22 cellular contexts compared by ENCODE assay signal in genomic region chr12:102016472-102016871, GRCh38. TPM values are rescaled to one million over a fixed set of nuclear protein-coding genes. Genes with fewer than 3 reads are reported as not detected.
DNase-seq lines count a peak whose midpoint lies in the region; ATAC-seq and TF ChIP-seq lines count a peak whose summit lies in the region.
"Had no signal": no experiment of that assay in that cellular context is flagged by ENCODE, and none has a peak within 500 bp of the region (broad histone marks: within the 10 kb centered on the region; RNA-seq: fewer than 3 reads in every experiment).

No MANE protein-coding gene starts in this region.

- ATAC-seq in activated CD4-positive, alpha-beta T cell treated with anti-CD3 and anti-CD28 coated beads for 36 hours, result peak; percentile 66
- peak; percentile 56 for ATAC-seq in HG02852 (IDR thresholded peaks at IDR 0.05; ENCODE audit: unreplicated experiment)
- peak; percentile 80 for ATAC-seq in activated T-helper 17 cell treated with anti-CD3 and anti-CD28 coated beads, Interleukin-2, amount 50 U/mL, for 72 hours (replicated peaks)
- no peak for ATAC-seq in HG02885 (IDR thresholded peaks at IDR 0.05; ENCODE audit: poor library complexity, unreplicated experiment)
- ATAC-seq: GM23338, HCT116 had no signal

- no peaks in the 10 kb centered on the region for H3K9me3 Mint-ChIP-seq in activated CD4-positive, alpha-beta T cell treated with anti-CD3 and anti-CD28 coated beads for 36 hours (ENCODE audit: low read depth)
- no peaks in the 10 kb centered on the region for H3K9me3 Mint-ChIP-seq in activated T-helper 17 cell treated with anti-CD3 and anti-CD28 coated beads, Interleukin-2, amount 50 U/mL, for 72 hours
- H3K9me3 Mint-ChIP-seq: CD8-positive, alpha-beta memory T cell; GM23338; IgD-negative memory B cell had no signal

- POLR2A ChIA-PET in activated CD4-positive, alpha-beta T cell treated with anti-CD3 and anti-CD28 coated beads for 36 hours (lab: Charles Lee), result no interaction called here

- no peak for DNase-seq in activated CD4-positive, alpha-beta T cell treated with anti-CD3 and anti-CD28 coated beads for 36 hours
- no peak for DNase-seq in activated CD4-positive, alpha-beta T cell treated with anti-CD3 and anti-CD28 coated beads, Interleukin-2, amount 50 U/mL, for 1 hour
- DNase-seq in fibroblast of mammary gland (ENCODE audit: low read depth) (peak; percentile 25), superior temporal gyrus (ENCODE audit: extremely low spot score) (no peak), mucosa of gallbladder (ENCODE audit: low spot score) (no peak)
- DNase-seq: 8988T; CD8-positive, alpha-beta memory T cell; DMS79; Kasumi-1; MM.1S; NCI-H1105; NCI-H1694; NCI-H510A treated with DMSO at 0.1 percent for 48 hours; NCI-H82; PC-9 had no signal

- CTCF ChIA-PET in activated CD4-positive, alpha-beta T cell treated with anti-CD3 and anti-CD28 coated beads for 36 hours (lab: Charles Lee), result no interaction called here

- intact Hi-C loops in activated CD4-positive, alpha-beta T cell treated with anti-CD3 and anti-CD28 coated beads for 36 hours (cut with DNase I, micrococcal nuclease), result no loop called here

- H3K27me3 Mint-ChIP-seq in activated CD4-positive, alpha-beta T cell treated with anti-CD3 and anti-CD28 coated beads for 36 hours, result no peaks in the 10 kb centered on the region
- no peaks in the 10 kb centered on the region for H3K27me3 Mint-ChIP-seq in activated T-helper 17 cell treated with anti-CD3 and anti-CD28 coated beads, Interleukin-2, amount 50 U/mL, for 72 hours
- H3K27me3 Mint-ChIP-seq: CD8-positive, alpha-beta memory T cell; IgD-negative memory B cell had no signal

- no peak overlapping the region for H3K4me3 Mint-ChIP-seq in activated CD4-positive, alpha-beta T cell treated with anti-CD3 and anti-CD28 coated beads for 36 hours
- no peak overlapping the region for H3K4me3 Mint-ChIP-seq in activated T-helper 17 cell treated with anti-CD3 and anti-CD28 coated beads, Interleukin-2, amount 50 U/mL, for 72 hours
- H3K4me3 Mint-ChIP-seq: CD8-positive, alpha-beta memory T cell; GM23338; IgD-negative memory B cell had no signal

- H3K36me3 Mint-ChIP-seq in activated CD4-positive, alpha-beta T cell treated with anti-CD3 and anti-CD28 coated beads for 36 hours (ENCODE audit: low read depth), result peaks cover 9% of the 10 kb centered on the region
- H3K36me3 Mint-ChIP-seq in activated T-helper 17 cell treated with anti-CD3 and anti-CD28 coated beads, Interleukin-2, amount 50 U/mL, for 72 hours (ENCODE audit: low read depth), result peaks cover 79% of the 10 kb centered on the region

- no peak overlapping the region for H3K4me3 ChIP-seq in fibroblast of mammary gland (ENCODE audit: control insufficient read depth, low read depth, low read length)
- H3K4me3 ChIP-seq: BLaER1, GM23338, PC-9 had no signal

- no peaks in the 10 kb centered on the region for H3K4me1 Mint-ChIP-seq in activated CD4-positive, alpha-beta T cell treated with anti-CD3 and anti-CD28 coated beads for 36 hours
- H3K4me1 Mint-ChIP-seq in activated T-helper 17 cell treated with anti-CD3 and anti-CD28 coated beads, Interleukin-2, amount 50 U/mL, for 72 hours, result no peaks in the 10 kb centered on the region
- H3K4me1 Mint-ChIP-seq: CD8-positive, alpha-beta memory T cell; GM23338 had no signal

- TF ChIP-seq CTCF in fibroblast of mammary gland (conservative IDR thresholded peaks at IDR 0.05; ENCODE audit: control insufficient read depth, insufficient read depth, low read depth, low read length), result no peak

- H3K27ac Mint-ChIP-seq in activated CD4-positive, alpha-beta T cell treated with anti-CD3 and anti-CD28 coated beads for 36 hours, result no peak overlapping the region
- H3K27ac Mint-ChIP-seq in activated T-helper 17 cell treated with anti-CD3 and anti-CD28 coated beads, Interleukin-2, amount 50 U/mL, for 72 hours, result no peak overlapping the region
- H3K27ac Mint-ChIP-seq: GM23338, IgD-negative memory B cell had no signal

RNA-seq across cellular contexts. Expression of gene WASHC3, which starts 45.3 kb away (rescaled TPM):
- 10 to 100 TPM; 36.1 to 64.4 TPM for total RNA-seq in activated CD4-positive, alpha-beta T cell treated with anti-CD3 and anti-CD28 coated beads for 36 hours
- 10 to 100 TPM; 39.9 to 40.6 TPM for total RNA-seq in activated T-helper 17 cell treated with anti-CD3 and anti-CD28 coated beads, Interleukin-2, amount 50 U/mL, for 72 hours
- 32.0 TPM for total RNA-seq in mucosa of gallbladder
